ENCODE assay signal across 2 cellular contexts in genomic region chr18:21599585-21600525, GRCh38.
TF ChIP-seq lines count a peak whose summit lies in the region.

No MANE protein-coding gene starts in this region.

TF ChIP-seq in GM23338, 12 proteins besides CTCF, POLR2A, EP300 and RAD21 (continued from another document):
- TF ChIP-seq ZNF462 (CRISPR knock-in tag; IDR thresholded peaks at IDR 0.05) (no peak), ETS1 (IDR thresholded peaks at IDR 0.05) (no peak), ZNF114 (CRISPR knock-in tag; IDR thresholded peaks at IDR 0.05) (no peak), JUNB (IDR thresholded peaks at IDR 0.05; ENCODE audit: unreplicated experiment) (no peak), STAT1 (IDR thresholded peaks at IDR 0.05; ENCODE audit: unreplicated experiment) (no peak), NANOG (IDR thresholded peaks at IDR 0.05; ENCODE audit: borderline replicate concordance) (no peak), REST (IDR thresholded peaks at IDR 0.05; ENCODE audit: unreplicated experiment) (no peak), ZNF331 (CRISPR knock-in tag; IDR thresholded peaks at IDR 0.05; ENCODE audit: low read depth) (no peak), CREB1 (CRISPR knock-in tag; IDR thresholded peaks at IDR 0.05; ENCODE audit: low read depth) (no peak; the same call in 1 of the 2 replicates), POLR2AphosphoS5 (IDR thresholded peaks at IDR 0.05; ENCODE audit: low read depth) (no peak), EZH2phosphoT487 (IDR thresholded peaks at IDR 0.05; ENCODE audit: unreplicated experiment) (no peak)
TF ChIP-seq in GM23338: peak in this region for 0.

TF ChIP-seq in WTC11, 78 proteins besides CTCF, POLR2A, EP300 and RAD21 (continued from another document):
- TF ChIP-seq ATF3 (CRISPR knock-in tag; conservative IDR thresholded peaks at IDR 0.05), result no peak
- no peak for TF ChIP-seq ZMAT4 (CRISPR knock-in tag; IDR thresholded peaks at IDR 0.05)
- TF ChIP-seq IRF2 (CRISPR knock-in tag; IDR thresholded peaks at IDR 0.05; ENCODE audit: borderline replicate concordance, low read depth), result no peak
- no peak for TF ChIP-seq ZNF281 (CRISPR knock-in tag; IDR thresholded peaks at IDR 0.05)
- TF ChIP-seq PRDM15 (CRISPR knock-in tag; IDR thresholded peaks at IDR 0.05), result no peak
- TF ChIP-seq ZNF138 (CRISPR knock-in tag; conservative IDR thresholded peaks at IDR 0.05), result no peak
- no peak for TF ChIP-seq NR2C2 (CRISPR knock-in tag; IDR thresholded peaks at IDR 0.05)
- TF ChIP-seq ATF6 (CRISPR knock-in tag; IDR thresholded peaks at IDR 0.05), result no peak
- no peak; the same call in 1 of the 2 replicates for TF ChIP-seq KAT7 (CRISPR knock-in tag; IDR thresholded peaks at IDR 0.05; ENCODE audit: borderline replicate concordance)
- peak; percentile 73; the same call in 1 of the 2 replicates for TF ChIP-seq E2F4 (CRISPR knock-in tag; IDR thresholded peaks at IDR 0.05; ENCODE audit: borderline replicate concordance, low read depth)
- no peak for TF ChIP-seq ZBTB43 (CRISPR knock-in tag; IDR thresholded peaks at IDR 0.05)
- no peak for TF ChIP-seq PREB (CRISPR knock-in tag; IDR thresholded peaks at IDR 0.05; ENCODE audit: borderline replicate concordance)
- no peak for TF ChIP-seq ZNF532 (CRISPR knock-in tag; IDR thresholded peaks at IDR 0.05; ENCODE audit: borderline replicate concordance)
- TF ChIP-seq GTF2I (CRISPR knock-in tag; conservative IDR thresholded peaks at IDR 0.05), result no peak
- TF ChIP-seq JUN (CRISPR knock-in tag; IDR thresholded peaks at IDR 0.05), result no peak
